8 cellular contexts compared by ENCODE assay signal in genomic region chr11:9137293-9138132, GRCh38. TPM values are rescaled to one million over a fixed set of nuclear protein-coding genes. Genes with fewer than 3 reads are reported as not detected.
DNase-seq lines count a peak whose midpoint lies in the region; ATAC-seq and TF ChIP-seq lines count a peak whose summit lies in the region.

No MANE protein-coding gene starts in this region.

- peaks cover 52% of the 10 kb centered on the region for H3K36me3 Mint-ChIP-seq in nephron (ENCODE audit: low read depth)

- H3K9me3 ChIP-seq in esophagus squamous epithelium (no peaks in the 10 kb centered on the region), stomach (no peaks in the 10 kb centered on the region)

- 18 to 25% methylated on average over 5 to 10 of the region's 10 CpGs for WGBS in esophagus squamous epithelium, 2 donors
- 11 to 17% (median 14%) methylated on average over 9 to 10 of the region's 10 CpGs for WGBS in stomach, 5 donors

- no peak overlapping the region for H3K4me3 ChIP-seq in Jurkat, Clone E6-1 (ENCODE audit: low read length)
- no peak overlapping the region for H3K4me3 ChIP-seq in esophagus squamous epithelium
- H3K4me3 ChIP-seq in stomach, result no peak overlapping the region

- H3K36me3 ChIP-seq in esophagus squamous epithelium, result peaks cover 0 to 41% (median 0%) of the 10 kb centered on the region in 3 donors
- peaks cover 9 to 43% (median 35%) of the 10 kb centered on the region in 4 donors for H3K36me3 ChIP-seq in stomach

- no peaks in the 10 kb centered on the region for H3K27me3 ChIP-seq in esophagus squamous epithelium
- no peaks in the 10 kb centered on the region for H3K27me3 ChIP-seq in stomach

- no peak overlapping the region for H3K4me3 Mint-ChIP-seq in nephron

- peaks cover 9% of the 10 kb centered on the region for H3K4me1 Mint-ChIP-seq in nephron

- TF ChIP-seq POLR2A in esophagus squamous epithelium (IDR thresholded peaks at IDR 0.05) (no peak), stomach (IDR thresholded peaks at IDR 0.05) (no peak)

- H3K27ac ChIP-seq in esophagus squamous epithelium, result peak overlapping the region; percentile 37 to 79 (median 66)
- H3K27ac ChIP-seq in stomach, result peak overlapping the region; percentile 57 to 81 (median 78)

- peak; percentile 79 for DNase-seq in COR-L47 (lab: John Stamatoyannopoulos, UW)
- peak; percentile 42 for DNase-seq in Jurkat, Clone E6-1 (ENCODE audit: low read depth, low spot score)
- DNase-seq in OCI-M1 (lab: John Stamatoyannopoulos, UW), result peak; percentile 84
- DNase-seq in activated T-cell treated with anti-CD3 and anti-CD28 coated beads, Interleukin-2, amount 50 U/mL, for 48 hours, result peak; percentile 83 to 87
- peak; percentile 8 for DNase-seq in esophagus squamous epithelium (lab: John Stamatoyannopoulos, UW)
- peak; percentile 84 for DNase-seq in stomach

- TF ChIP-seq CTCF in esophagus squamous epithelium (IDR thresholded peaks at IDR 0.05) (peak; percentile 54 to 97 (median 92)), nephron (IDR thresholded peaks at IDR 0.05; ENCODE audit: unreplicated experiment in 3 of 3) (peak; percentile 85 to 94 (median 91)), stomach (IDR thresholded peaks at IDR 0.05) (peak in 5 of 7 experiments; percentile 85 to 97 (median 94))

- intact Hi-C loops in esophagus squamous epithelium (cut with DNase I), result loop anchor here (5.0 kb wide), 1 partner anchor 120 kb away; no protein-coding TSS in a partner anchor
- intact Hi-C loops in stomach (cut with DNase I; ENCODE audit: low total_unique reads), result loop anchor here (5.0 kb wide), 1 partner anchor 120 kb away; no protein-coding TSS in a partner anchor

- TF ChIP-seq EP300 in stomach (IDR thresholded peaks at IDR 0.05), result no peak

- H3K27ac Mint-ChIP-seq in nephron, result peak overlapping the region in 2 of 3 experiments; percentile 5 to 15

- no peaks in the 10 kb centered on the region for H3K9me3 Mint-ChIP-seq in nephron

- peak; percentile 92 for ATAC-seq in GM21381 (IDR thresholded peaks at IDR 0.05; ENCODE audit: unreplicated experiment)

- peaks cover 7 to 41% (median 30%) of the 10 kb centered on the region in 3 donors for H3K4me1 ChIP-seq in esophagus squamous epithelium
- H3K4me1 ChIP-seq in stomach, result peaks cover 27 to 44% (median 37%) of the 10 kb centered on the region in 4 donors

- H3K27me3 Mint-ChIP-seq in nephron (ENCODE audit: low read depth), result no peaks in the 10 kb centered on the region

RNA-seq across cellular contexts. Expression of gene SCUBE2, which starts 46.1 kb away (rescaled TPM):
- polyA plus RNA-seq in Jurkat, Clone E6-1 (2012; ENCODE audit: insufficient read depth, insufficient read length), result not detected
- total RNA-seq in esophagus squamous epithelium (1 to 10 TPM in 3 of 4 donors, under 1 TPM in 1; 0.97 to 4.9 (median 3.8) TPM), stomach (10 to 100 TPM in 4 of 5 donors, 1 to 10 TPM in 1; 1.7 to 29.8 (median 26.6) TPM)
- polyA plus RNA-seq in stomach, result 10 to 100 TPM; 10.6 to 37.1 (median 14.7) TPM

Comparison
In these comparisons a context has a peak if more than half of its experiments do, and no peak if none do; other contexts are left out.
1. DNase-seq: peak in every context shown above with its lines; median percentile 85 in activated T-cell treated with anti-CD3 and anti-CD28 coated beads, Interleukin-2, amount 50 U/mL, for 48 hours; 84 in OCI-M1; 84 in stomach; 79 in COR-L47; 42 in Jurkat, Clone E6-1; 8 in esophagus squamous epithelium.